12 cellular contexts compared by ENCODE assay signal in the genomic region with DNA sequence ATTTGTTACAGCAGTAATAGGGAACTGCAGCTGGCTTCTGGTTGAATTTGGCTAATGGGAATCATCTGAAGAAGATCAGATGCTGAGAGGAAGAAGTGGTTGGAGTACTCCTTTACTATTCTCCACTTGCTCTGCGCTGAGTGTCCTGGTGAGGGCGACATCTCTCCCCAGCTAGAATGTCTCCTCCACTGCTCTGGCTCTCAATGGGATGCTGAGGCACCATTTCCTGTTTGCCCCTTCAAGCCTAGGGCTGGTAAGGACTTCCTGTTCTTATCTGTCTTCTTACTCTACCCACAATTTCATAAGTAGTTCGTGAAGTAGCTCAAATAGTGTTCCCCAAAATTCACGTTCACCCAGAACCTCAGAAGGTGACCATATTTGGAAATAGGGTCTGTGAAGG. TPM values are rescaled to one million over a fixed set of nuclear protein-coding genes. Genes with fewer than 3 reads are reported as not detected.
DNase-seq lines count a peak whose midpoint lies in the region; ATAC-seq and TF ChIP-seq lines count a peak whose summit lies in the region.
"Had no signal": no experiment of that assay in that cellular context is flagged by ENCODE, and none has a peak within 500 bp of the region (broad histone marks: within the 10 kb centered on the region; RNA-seq: fewer than 3 reads in every experiment).

No MANE protein-coding gene starts in this region.

- no peaks in the 10 kb centered on the region for H3K9me2 ChIP-seq in MM.1S (replicated peaks; ENCODE audit: insufficient read depth, low read length)

- H3K4me1 Mint-ChIP-seq in activated naive CD4-positive, alpha-beta T cell treated with anti-CD3 and anti-CD28 coated beads for 36 hours (ENCODE audit: low read depth), result peaks cover 5% of the 10 kb centered on the region
- H3K4me1 Mint-ChIP-seq in activated naive CD8-positive, alpha-beta T cell treated with anti-CD3 and anti-CD28 coated beads, Interleukin-2, amount 10 ng/mL, durations not matched to agents 7 days and 5 days, result peaks cover 33% of the 10 kb centered on the region
- H3K4me1 Mint-ChIP-seq in stimulated activated memory B cell treated with anti-CD40 and anti-IgM and Interleukin-4, amounts not matched to agents 10 μg/mL and 1 μg/mL and 100 μg/mL, for 72 hours, result peaks cover 60% of the 10 kb centered on the region
- H3K4me1 Mint-ChIP-seq: nephron had no signal

- CTCF ChIA-PET in activated naive CD4-positive, alpha-beta T cell treated with anti-CD3 and anti-CD28 coated beads for 36 hours (lab: Charles Lee), result interaction anchor here (0.5 to 3.4 kb wide), 13 partner anchors 13 to 525 kb away, joined by 3 to 19 read pairs (median 4); no protein-coding TSS in a partner anchor

- H4K20me1 ChIP-seq in MM.1S (ENCODE audit: insufficient read depth, low read length), result no peaks in the 10 kb centered on the region

- POLR2A ChIA-PET in activated naive CD8-positive, alpha-beta T cell treated with anti-CD3 and anti-CD28 coated beads, Interleukin-2, amount 10 ng/mL, durations not matched to agents 7 days and 5 days (lab: Charles Lee), result interaction anchor here (1.7 to 2.2 kb wide), 2 partner anchors 22 to 44 kb away, joined by 5 to 8 read pairs; partner anchors contain the start of gene TES

- no peak overlapping the region for H3K4me2 ChIP-seq in MM.1S (ENCODE audit: low read depth, low read length)

- H3K4me3 ChIP-seq in MM.1S (ENCODE audit: low read length), result no peak overlapping the region
- H3K4me3 ChIP-seq: suprapubic skin had no signal

- intact Hi-C loops in activated naive CD4-positive, alpha-beta T cell treated with anti-CD3 and anti-CD28 coated beads for 36 hours (cut with micrococcal nuclease), result loop anchor here (1.0 kb wide), 1 partner anchor 29 kb away; no protein-coding TSS in a partner anchor

- H3K27me3 Mint-ChIP-seq in activated naive CD4-positive, alpha-beta T cell treated with anti-CD3 and anti-CD28 coated beads for 36 hours (ENCODE audit: low read depth), result peaks cover 14% of the 10 kb centered on the region
- peaks cover 19% of the 10 kb centered on the region for H3K27me3 Mint-ChIP-seq in activated naive CD8-positive, alpha-beta T cell treated with anti-CD3 and anti-CD28 coated beads, Interleukin-2, amount 10 ng/mL, durations not matched to agents 7 days and 5 days
- no peaks in the 10 kb centered on the region for H3K27me3 Mint-ChIP-seq in stimulated activated memory B cell treated with anti-CD40 and anti-IgM and Interleukin-4, amounts not matched to agents 10 μg/mL and 1 μg/mL and 100 μg/mL, for 72 hours

- H3K9me3 Mint-ChIP-seq in activated naive CD4-positive, alpha-beta T cell treated with anti-CD3 and anti-CD28 coated beads for 36 hours, result no peaks in the 10 kb centered on the region
- peaks cover 4% of the 10 kb centered on the region for H3K9me3 Mint-ChIP-seq in activated naive CD8-positive, alpha-beta T cell treated with anti-CD3 and anti-CD28 coated beads, Interleukin-2, amount 10 ng/mL, durations not matched to agents 7 days and 5 days
- peaks cover 2% of the 10 kb centered on the region for H3K9me3 Mint-ChIP-seq in stimulated activated memory B cell treated with anti-CD40 and anti-IgM and Interleukin-4, amounts not matched to agents 10 μg/mL and 1 μg/mL and 100 μg/mL, for 72 hours
- H3K9me3 Mint-ChIP-seq: nephron had no signal

- no peaks in the 10 kb centered on the region for H3K36me3 ChIP-seq in MM.1S (replicated peaks; ENCODE audit: insufficient read depth, low read length)
- H3K36me3 ChIP-seq: suprapubic skin had no signal

- peak; percentile 53 for TF ChIP-seq CTCF in MM.1S (IDR thresholded peaks at IDR 0.05; ENCODE audit: low read length)

- no peak overlapping the region for H3K27ac Mint-ChIP-seq in activated naive CD4-positive, alpha-beta T cell treated with anti-CD3 and anti-CD28 coated beads for 36 hours
- peak overlapping the region; percentile 35 for H3K27ac Mint-ChIP-seq in activated naive CD8-positive, alpha-beta T cell treated with anti-CD3 and anti-CD28 coated beads, Interleukin-2, amount 10 ng/mL, durations not matched to agents 7 days and 5 days
- H3K27ac Mint-ChIP-seq in stimulated activated memory B cell treated with anti-CD40 and anti-IgM and Interleukin-4, amounts not matched to agents 10 μg/mL and 1 μg/mL and 100 μg/mL, for 72 hours, result peak overlapping the region; percentile 94
- H3K27ac Mint-ChIP-seq: nephron had no signal

- no peak overlapping the region for H3K9ac ChIP-seq in MM.1S (ENCODE audit: low read length)

- peak; percentile 93 for ATAC-seq in activated naive CD8-positive, alpha-beta T cell treated with anti-CD3 and anti-CD28 coated beads, Interleukin-2, amount 10 ng/mL, durations not matched to agents 7 days and 5 days (ENCODE audit: low read depth)
- no peak for ATAC-seq in stimulated activated memory B cell treated with anti-CD40 and anti-IgM and Interleukin-4, amounts not matched to agents 10 μg/mL and 1 μg/mL and 100 μg/mL, for 72 hours
- ATAC-seq in HG02610 (IDR thresholded peaks at IDR 0.05; ENCODE audit: unreplicated experiment), result no peak

- DNase-seq in activated naive CD4-positive, alpha-beta T cell treated with anti-CD3 and anti-CD28 coated beads for 36 hours, result peak; percentile 50
- DNase-seq in activated naive CD4-positive, alpha-beta T cell (lab: John Stamatoyannopoulos, UW), result no peak
- DNase-seq in MM.1S (peak; percentile 35), cerebellar cortex (ENCODE audit: low spot score) (no peak), GOT3 (lab: John Stamatoyannopoulos, UW) (no peak)
- peak; percentile 38 for DNase-seq in activated naive CD8-positive, alpha-beta T cell treated with anti-CD3 and anti-CD28 coated beads, Interleukin-2, amount 10 ng/mL, durations not matched to agents 7 days and 5 days
- DNase-seq: dermis blood vessel endothelial cell, SW 1271 had no signal

- H3K27me3 ChIP-seq in MM.1S (replicated peaks; ENCODE audit: insufficient read depth, low read length), result no peaks in the 10 kb centered on the region

- no peak overlapping the region for H2AFZ ChIP-seq in MM.1S (ENCODE audit: low read length)

- H3K27ac ChIP-seq in MM.1S (ENCODE audit: low read length), result no peak overlapping the region
- H3K27ac ChIP-seq: suprapubic skin had no signal

- H3K9me3 ChIP-seq in MM.1S (replicated peaks; ENCODE audit: insufficient read depth, low read length), result no peaks in the 10 kb centered on the region
- H3K9me3 ChIP-seq: suprapubic skin had no signal

- peaks cover 25% of the 10 kb centered on the region for H3K4me1 ChIP-seq in MM.1S (ENCODE audit: low read length)
- H3K4me1 ChIP-seq: suprapubic skin had no signal

- H3F3A ChIP-seq in MM.1S (ENCODE audit: insufficient read depth, low read length), result no peaks in the 10 kb centered on the region

- no peak overlapping the region for H3K4me3 Mint-ChIP-seq in activated naive CD4-positive, alpha-beta T cell treated with anti-CD3 and anti-CD28 coated beads for 36 hours
- H3K4me3 Mint-ChIP-seq in activated naive CD8-positive, alpha-beta T cell treated with anti-CD3 and anti-CD28 coated beads, Interleukin-2, amount 10 ng/mL, durations not matched to agents 7 days and 5 days, result peak overlapping the region; percentile 38
- no peak overlapping the region for H3K4me3 Mint-ChIP-seq in stimulated activated memory B cell treated with anti-CD40 and anti-IgM and Interleukin-4, amounts not matched to agents 10 μg/mL and 1 μg/mL and 100 μg/mL, for 72 hours
- H3K4me3 Mint-ChIP-seq: nephron had no signal

- H3K79me2 ChIP-seq in MM.1S (ENCODE audit: low read length), result no peaks in the 10 kb centered on the region

- no peaks in the 10 kb centered on the region for H3K36me3 Mint-ChIP-seq in activated naive CD4-positive, alpha-beta T cell treated with anti-CD3 and anti-CD28 coated beads for 36 hours (ENCODE audit: low read depth)
- peaks cover 2% of the 10 kb centered on the region for H3K36me3 Mint-ChIP-seq in activated naive CD8-positive, alpha-beta T cell treated with anti-CD3 and anti-CD28 coated beads, Interleukin-2, amount 10 ng/mL, durations not matched to agents 7 days and 5 days
- H3K36me3 Mint-ChIP-seq in stimulated activated memory B cell treated with anti-CD40 and anti-IgM and Interleukin-4, amounts not matched to agents 10 μg/mL and 1 μg/mL and 100 μg/mL, for 72 hours, result no peaks in the 10 kb centered on the region

RNA-seq across cellular contexts. Expression of gene TES, which starts 43.2 kb away (rescaled TPM):
- total RNA-seq in activated naive CD4-positive, alpha-beta T cell treated with anti-CD3 and anti-CD28 coated beads for 36 hours, result 10 to 100 TPM; 74.0 to 76.4 TPM
- 100 to 1,000 TPM; 119 to 121 TPM for total RNA-seq in activated naive CD8-positive, alpha-beta T cell treated with anti-CD3 and anti-CD28 coated beads, Interleukin-2, amount 10 ng/mL, durations not matched to agents 7 days and 5 days

Comparison
In these comparisons a context has a peak if more than half of its experiments do, and no peak if none do; other contexts are left out.
1. DNase-seq: peak in activated naive CD4-positive, alpha-beta T cell treated with anti-CD3 and anti-CD28 coated beads for 36 hours (single experiment), MM.1S (single experiment) and activated naive CD8-positive, alpha-beta T cell treated with anti-CD3 and anti-CD28 coated beads, Interleukin-2, amount 10 ng/mL, durations not matched to agents 7 days and 5 days (single experiment); none in activated naive CD4-positive, alpha-beta T cell (0 of 4), cerebellar cortex (single experiment) and GOT3 (single experiment).